ENCODE assay signal across 25 cellular contexts in genomic region chr11:123364145-123364544, GRCh38.
A peak's percentile ranks its signal among the peaks of the same experiment; 100 is the strongest.
DNase-seq lines count a peak whose midpoint lies in the region; ATAC-seq, FAIRE-seq and TF ChIP-seq lines count a peak whose summit lies in the region.
"Had no signal": no experiment of that assay in that cellular context is flagged by ENCODE, and none has a peak within 500 bp of the region (broad histone marks: within the 10 kb centered on the region; RNA-seq: fewer than 3 reads in every experiment).

No MANE protein-coding gene starts in this region.

- H3K9me3 ChIP-seq in GM12878 (replicated peaks; ENCODE audit: control insufficient read depth, insufficient read depth, low read length), result no peaks in the 10 kb centered on the region

- no peak for TF ChIP-seq EP300 in GM12878 (IDR thresholded peaks at IDR 0.05; ENCODE audit: borderline replicate concordance in 1 of 2, control insufficient read depth in 1 of 2, low read depth in 2 of 2, low read length in 2 of 2)

- CTCF ChIA-PET in activated CD4-positive, alpha-beta memory T cell treated with anti-CD3 and anti-CD28 coated beads for 36 hours (lab: Charles Lee), result interaction anchor here (0.7 kb wide), 2 partner anchors 11 to 153 kb away, joined by 3 read pairs; no protein-coding TSS in a partner anchor
- CTCF ChIA-PET in activated CD4-positive, alpha-beta memory T cell treated with anti-CD3 and anti-CD28 coated beads, Interleukin-2, amount 10 ng/mL, durations not matched to agents 7 days and 5 days (lab: Charles Lee), result interaction anchor here (0.7 to 3.6 kb wide), 2 partner anchors 18 to 100 kb away, joined by 4 to 13 read pairs; no protein-coding TSS in a partner anchor
- CTCF ChIA-PET in GM12878 (lab: Yijun Ruan, JAX), result interaction anchor here (0.6 to 2.6 kb wide), 4 partner anchors 16 to 343 kb away, joined by 3 to 9 read pairs (median 6); no protein-coding TSS in a partner anchor

- 0 out of 4 replicates have a peak, but pooled peaks cover 0 to 3% of the 10 kb centered on the region in 2 experiments for H3K36me3 ChIP-seq in GM12878 (ENCODE audit: control insufficient read depth in 2 of 2, insufficient read depth in 2 of 2, low read length in 1 of 2)

- intact Hi-C loops in activated CD4-positive, alpha-beta memory T cell treated with anti-CD3 and anti-CD28 coated beads for 36 hours (cut with micrococcal nuclease), result no loop called here
- intact Hi-C loops in GM12878 (cut with micrococcal nuclease; ENCODE audit: unreplicated experiment), result loop anchor here (5.0 kb wide), 1 partner anchor 113 kb away; no protein-coding TSS in a partner anchor
- intact Hi-C loops in activated T-helper 2 cell treated with anti-CD3 and anti-CD28 coated beads, Interferon-gamma antibody, Interleukin-2, Interleukin-4, amounts not matched to agents 10 μg/mL and 5 μg/mL and 100 μg/mL, durations not matched to agents 14 hours and 24 hours and 36 hours (cut with micrococcal nuclease), result no loop called here

- peaks cover 36% of the 10 kb centered on the region for H3K27me3 Mint-ChIP-seq in activated CD4-positive, alpha-beta memory T cell treated with anti-CD3 and anti-CD28 coated beads for 36 hours
- peaks cover 5% of the 10 kb centered on the region for H3K27me3 Mint-ChIP-seq in activated CD4-positive, alpha-beta memory T cell treated with anti-CD3 and anti-CD28 coated beads, Interleukin-2, amount 10 ng/mL, durations not matched to agents 7 days and 5 days
- no peaks in the 10 kb centered on the region for H3K27me3 Mint-ChIP-seq in activated T-helper 2 cell treated with anti-CD3 and anti-CD28 coated beads, Interferon-gamma antibody, Interleukin-2, Interleukin-4, amounts not matched to agents 10 μg/mL and 5 μg/mL and 100 μg/mL, durations not matched to agents 14 hours and 24 hours and 36 hours (ENCODE audit: low read depth)

- no peaks in the 10 kb centered on the region for H3K27me3 ChIP-seq in GM12878 (replicated peaks in 1 of 2; ENCODE audit: control insufficient read depth in 2 of 2, insufficient read depth in 2 of 2, low read length in 1 of 2)

- no peak overlapping the region for H2AFZ ChIP-seq in GM12878 (ENCODE audit: control insufficient read depth, low read depth, low read length)

- SMC1A ChIA-PET in GM12878 (lab: Charles Lee; ENCODE audit: uncharacterized antibody, unreplicated experiment), result interaction anchor here (0.8 to 8.8 kb wide), 6 partner anchors 9 to 60 kb away, joined by 3 to 60 read pairs (median 6); no protein-coding TSS in a partner anchor

- H3K4me1 Mint-ChIP-seq in activated CD4-positive, alpha-beta memory T cell treated with anti-CD3 and anti-CD28 coated beads for 36 hours (ENCODE audit: low read depth), result peaks cover 24% of the 10 kb centered on the region
- H3K4me1 Mint-ChIP-seq in activated CD4-positive, alpha-beta memory T cell treated with anti-CD3 and anti-CD28 coated beads, Interleukin-2, amount 10 ng/mL, durations not matched to agents 7 days and 5 days, result peaks cover 47% of the 10 kb centered on the region
- peaks cover 36% of the 10 kb centered on the region for H3K4me1 Mint-ChIP-seq in activated T-helper 2 cell treated with anti-CD3 and anti-CD28 coated beads, Interferon-gamma antibody, Interleukin-2, Interleukin-4, amounts not matched to agents 10 μg/mL and 5 μg/mL and 100 μg/mL, durations not matched to agents 14 hours and 24 hours and 36 hours (ENCODE audit: low read depth)

- peak overlapping the region; percentile 90; the same call in 1 of the 2 replicates for H3K4me2 ChIP-seq in GM12878 (ENCODE audit: control insufficient read depth, insufficient read depth)

- no peaks in the 10 kb centered on the region for H4K20me1 ChIP-seq in GM12878 (ENCODE audit: control insufficient read depth, insufficient read depth)

- BruUV-seq in GM12878 (replicated peaks; lab: Mats Ljungman, UMichigan), result no TSS peak

- no peak for FAIRE-seq in GM12878 (lab: Jason Lieb, UNC)
- FAIRE-seq: GM18507, H1 had no signal

- DNase-seq in activated CD4-positive, alpha-beta memory T cell treated with anti-CD3 and anti-CD28 coated beads for 36 hours, result no peak
- no peak for DNase-seq in activated CD4-positive, alpha-beta memory T cell treated with anti-CD3 and anti-CD28 coated beads, Interleukin-2, amount 10 ng/mL, durations not matched to agents 7 days and 5 days
- DNase-seq in G401 (ENCODE audit: low spot score), result peak; percentile 74
- no peak for DNase-seq in GM12878 (ENCODE audit: low read depth, low spot score)
- peak; percentile 23 for DNase-seq in left kidney (ENCODE audit: low read depth, low spot score)
- DNase-seq in activated T-helper 2 cell treated with anti-CD3 and anti-CD28 coated beads, Interferon-gamma antibody, Interleukin-2, Interleukin-4, amounts not matched to agents 10 μg/mL and 5 μg/mL and 100 μg/mL, durations not matched to agents 14 hours and 24 hours and 36 hours (ENCODE audit: low spot score), result no peak
- no peak for DNase-seq in NOMO-1 treated with dmso at 0.1 percent for 144 hours (lab: John Stamatoyannopoulos, UW; ENCODE audit: unreplicated experiment)
- no peak for DNase-seq in SKM-1 treated with dmso at 0.1 percent for 144 hours (lab: John Stamatoyannopoulos, UW; ENCODE audit: unreplicated experiment)
- DNase-seq: ACHN; CD8-positive, alpha-beta T cell; DND-41; MV-4-11; NCI-H1105 treated with DMSO at 0.1 percent for 48 hours; NCI-H2081; NCI-H2171; NCI-H345; NCI-H524; NCI-H774; OCI-M1; SHP77 had no signal

- no peak overlapping the region for H3K27ac ChIP-seq in GM12878 (ENCODE audit: control insufficient read depth, insufficient read depth)
- H3K27ac ChIP-seq: 22Rv1 had no signal

- H3K9me3 Mint-ChIP-seq in activated CD4-positive, alpha-beta memory T cell treated with anti-CD3 and anti-CD28 coated beads for 36 hours, result no peaks in the 10 kb centered on the region
- H3K9me3 Mint-ChIP-seq in activated CD4-positive, alpha-beta memory T cell treated with anti-CD3 and anti-CD28 coated beads, Interleukin-2, amount 10 ng/mL, durations not matched to agents 7 days and 5 days, result no peaks in the 10 kb centered on the region
- H3K9me3 Mint-ChIP-seq in activated T-helper 2 cell treated with anti-CD3 and anti-CD28 coated beads, Interferon-gamma antibody, Interleukin-2, Interleukin-4, amounts not matched to agents 10 μg/mL and 5 μg/mL and 100 μg/mL, durations not matched to agents 14 hours and 24 hours and 36 hours, result no peaks in the 10 kb centered on the region
- H3K9me3 Mint-ChIP-seq: CD8-positive, alpha-beta T cell had no signal

- in situ Hi-C loops in G401 (cut with HindIII; ENCODE audit: low sequenced_read_pairs) (no loop called here), GM12878 (cut with MboI) (no loop called here)

- peak overlapping the region; percentile 22 for H3K4me3 Mint-ChIP-seq in activated CD4-positive, alpha-beta memory T cell treated with anti-CD3 and anti-CD28 coated beads for 36 hours
- H3K4me3 Mint-ChIP-seq in activated CD4-positive, alpha-beta memory T cell treated with anti-CD3 and anti-CD28 coated beads, Interleukin-2, amount 10 ng/mL, durations not matched to agents 7 days and 5 days, result no peak overlapping the region
- H3K4me3 Mint-ChIP-seq in activated T-helper 2 cell treated with anti-CD3 and anti-CD28 coated beads, Interferon-gamma antibody, Interleukin-2, Interleukin-4, amounts not matched to agents 10 μg/mL and 5 μg/mL and 100 μg/mL, durations not matched to agents 14 hours and 24 hours and 36 hours (ENCODE audit: low read depth), result no peak overlapping the region
- H3K4me3 Mint-ChIP-seq: CD8-positive, alpha-beta T cell; IgD-negative memory B cell had no signal

- peaks cover 24% of the 10 kb centered on the region for H3K79me2 ChIP-seq in GM12878 (ENCODE audit: control insufficient read depth, insufficient read depth, low read length)

- WGBS in GM12878 (ENCODE audit: insufficient coverage, insufficient replicate concordance, low lambda C conversion rate, missing lambda C conversion rate), result 87% methylated on average over 10 of the region's 10 CpGs

- H3K36me3 Mint-ChIP-seq in activated CD4-positive, alpha-beta memory T cell treated with anti-CD3 and anti-CD28 coated beads for 36 hours, result peaks cover 5% of the 10 kb centered on the region
- peaks cover 24% of the 10 kb centered on the region for H3K36me3 Mint-ChIP-seq in activated CD4-positive, alpha-beta memory T cell treated with anti-CD3 and anti-CD28 coated beads, Interleukin-2, amount 10 ng/mL, durations not matched to agents 7 days and 5 days (ENCODE audit: low read depth)
- peaks cover 31% of the 10 kb centered on the region for H3K36me3 Mint-ChIP-seq in activated T-helper 2 cell treated with anti-CD3 and anti-CD28 coated beads, Interferon-gamma antibody, Interleukin-2, Interleukin-4, amounts not matched to agents 10 μg/mL and 5 μg/mL and 100 μg/mL, durations not matched to agents 14 hours and 24 hours and 36 hours (ENCODE audit: low read depth)
- H3K36me3 Mint-ChIP-seq: CD8-positive, alpha-beta T cell; IgD-negative memory B cell had no signal

- H3K27ac Mint-ChIP-seq in activated CD4-positive, alpha-beta memory T cell treated with anti-CD3 and anti-CD28 coated beads for 36 hours, result no peak overlapping the region
- no peak overlapping the region for H3K27ac Mint-ChIP-seq in activated CD4-positive, alpha-beta memory T cell treated with anti-CD3 and anti-CD28 coated beads, Interleukin-2, amount 10 ng/mL, durations not matched to agents 7 days and 5 days
- H3K27ac Mint-ChIP-seq in activated T-helper 2 cell treated with anti-CD3 and anti-CD28 coated beads, Interferon-gamma antibody, Interleukin-2, Interleukin-4, amounts not matched to agents 10 μg/mL and 5 μg/mL and 100 μg/mL, durations not matched to agents 14 hours and 24 hours and 36 hours, result no peak overlapping the region
- H3K27ac Mint-ChIP-seq: CD8-positive, alpha-beta T cell; IgD-negative memory B cell had no signal

- no peak overlapping the region for H3K4me3 ChIP-seq in GM12878

- no peak for TF ChIP-seq RAD21 in GM12878 (IDR thresholded peaks at IDR 0.05; ENCODE audit: insufficient read depth, low read depth, low read length)

- no peak for ATAC-seq in GM12878
- ATAC-seq: CD8-positive, alpha-beta T cell; HCT116 had no signal

- RAD21 ChIA-PET in GM12878 (lab: Charles Lee; ENCODE audit: unreplicated experiment), result interaction anchor here (1.0 kb wide), 1 partner anchor 23 kb away, joined by 3 read pairs; no protein-coding TSS in a partner anchor

- H3K9ac ChIP-seq in GM12878 (ENCODE audit: control insufficient read depth, insufficient read depth, low read length), result no peak overlapping the region

- no peak for TF ChIP-seq CTCF in GM12878 (IDR thresholded peaks at IDR 0.05 in 2 of 3, conservative IDR thresholded peaks at IDR 0.05 in 1 of 3; ENCODE audit: control insufficient read depth in 2 of 3, extremely low read depth in 1 of 3, insufficient read depth in 1 of 3, low read depth in 3 of 3, low read length in 3 of 3)

- H3K4me1 ChIP-seq in GM12878 (ENCODE audit: control insufficient read depth, insufficient read depth, low read length), result 0 out of 2 replicates have a peak, but pooled peaks cover 4% of the 10 kb centered on the region

- TF ChIP-seq POLR2A in GM12878 (IDR thresholded peaks at IDR 0.05; ENCODE audit: low read depth, low read length), result no peak

- POLR2A ChIA-PET in activated CD4-positive, alpha-beta memory T cell treated with anti-CD3 and anti-CD28 coated beads for 36 hours (lab: Charles Lee), result no interaction called here
- POLR2A ChIA-PET in activated CD4-positive, alpha-beta memory T cell treated with anti-CD3 and anti-CD28 coated beads, Interleukin-2, amount 10 ng/mL, durations not matched to agents 7 days and 5 days (lab: Charles Lee), result interaction anchor here (1.0 kb wide), 1 partner anchor 67 kb away, joined by 3 read pairs; no protein-coding TSS in a partner anchor
- POLR2A ChIA-PET in GM12878 (lab: Charles Lee), result no interaction called here

Comparison
In these comparisons a context has a peak if more than half of its experiments do, and no peak if none do; other contexts are left out.
1. DNase-seq: peak in G401 (single experiment) and left kidney (single experiment); none in activated CD4-positive, alpha-beta memory T cell treated with anti-CD3 and anti-CD28 coated beads for 36 hours (single experiment), activated CD4-positive, alpha-beta memory T cell treated with anti-CD3 and anti-CD28 coated beads, Interleukin-2, amount 10 ng/mL, durations not matched to agents 7 days and 5 days (single experiment), GM12878 (single experiment), activated T-helper 2 cell treated with anti-CD3 and anti-CD28 coated beads, Interferon-gamma antibody, Interleukin-2, Interleukin-4, amounts not matched to agents 10 μg/mL and 5 μg/mL and 100 μg/mL, durations not matched to agents 14 hours and 24 hours and 36 hours (single experiment), NOMO-1 treated with dmso at 0.1 percent for 144 hours (single experiment) and SKM-1 treated with dmso at 0.1 percent for 144 hours (single experiment).